In the genomic region with DNA sequence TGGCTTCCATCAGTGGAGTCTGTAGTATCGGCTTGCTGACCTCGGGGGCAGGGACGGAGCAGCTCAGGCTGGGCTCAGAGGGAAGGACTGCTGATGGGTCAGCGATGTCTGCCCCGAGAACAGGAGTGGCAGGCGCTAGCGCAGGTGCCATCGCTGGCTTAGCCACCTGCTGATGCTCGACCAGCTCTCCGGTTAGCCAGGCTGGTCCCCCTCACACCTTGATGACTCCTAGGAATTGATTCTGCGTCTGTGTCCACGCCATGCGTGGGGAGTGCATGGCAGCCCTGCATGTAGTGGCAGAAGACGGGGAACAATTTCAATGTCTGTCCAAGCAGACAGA, we compare ENCODE assay signal across 2 cellular contexts.
TF ChIP-seq lines count a peak whose summit lies in the region.

No MANE protein-coding gene starts in this region.

TF ChIP-seq in HepG2, 621 proteins besides CTCF, POLR2A, EP300 and RAD21 (continues in another document):
- TF ChIP-seq HDAC6 (IDR thresholded peaks at IDR 0.05; ENCODE audit: low read depth, low read length) (no peak), SNRNP70 (IDR thresholded peaks at IDR 0.05; ENCODE audit: low read depth, low read length) (no peak), MIER3 (CRISPR knock-in tag; IDR thresholded peaks at IDR 0.05; ENCODE audit: borderline replicate concordance) (no peak), IKZF4 (CRISPR knock-in tag; IDR thresholded peaks at IDR 0.05; ENCODE audit: borderline replicate concordance, low read depth, not compliant biosample characterization) (no peak), SATB2 (CRISPR knock-in tag; IDR thresholded peaks at IDR 0.05) (no peak), NR3C1 (CRISPR knock-in tag; IDR thresholded peaks at IDR 0.05) (no peak), DDIT3 (CRISPR knock-in tag; IDR thresholded peaks at IDR 0.05) (no peak), ZSCAN25 (CRISPR knock-in tag; IDR thresholded peaks at IDR 0.05) (no peak), DR1 (CRISPR knock-in tag; IDR thresholded peaks at IDR 0.05) (no peak), ZNF619 (CRISPR knock-in tag; IDR thresholded peaks at IDR 0.05) (no peak), ZBTB14 (CRISPR knock-in tag; IDR thresholded peaks at IDR 0.05) (no peak), PRDM15 (CRISPR knock-in tag; IDR thresholded peaks at IDR 0.05) (no peak), ZNF768 (CRISPR knock-in tag; IDR thresholded peaks at IDR 0.05) (peak; percentile 29; the same call in 1 of the 2 replicates), ZNF362 (CRISPR knock-in tag; IDR thresholded peaks at IDR 0.05; ENCODE audit: borderline replicate concordance) (no peak), SNAI1 (CRISPR knock-in tag; IDR thresholded peaks at IDR 0.05; ENCODE audit: borderline replicate concordance) (no peak), DMTF1 (CRISPR knock-in tag; IDR thresholded peaks at IDR 0.05) (no peak)
- TF ChIP-seq, protein P1, sequence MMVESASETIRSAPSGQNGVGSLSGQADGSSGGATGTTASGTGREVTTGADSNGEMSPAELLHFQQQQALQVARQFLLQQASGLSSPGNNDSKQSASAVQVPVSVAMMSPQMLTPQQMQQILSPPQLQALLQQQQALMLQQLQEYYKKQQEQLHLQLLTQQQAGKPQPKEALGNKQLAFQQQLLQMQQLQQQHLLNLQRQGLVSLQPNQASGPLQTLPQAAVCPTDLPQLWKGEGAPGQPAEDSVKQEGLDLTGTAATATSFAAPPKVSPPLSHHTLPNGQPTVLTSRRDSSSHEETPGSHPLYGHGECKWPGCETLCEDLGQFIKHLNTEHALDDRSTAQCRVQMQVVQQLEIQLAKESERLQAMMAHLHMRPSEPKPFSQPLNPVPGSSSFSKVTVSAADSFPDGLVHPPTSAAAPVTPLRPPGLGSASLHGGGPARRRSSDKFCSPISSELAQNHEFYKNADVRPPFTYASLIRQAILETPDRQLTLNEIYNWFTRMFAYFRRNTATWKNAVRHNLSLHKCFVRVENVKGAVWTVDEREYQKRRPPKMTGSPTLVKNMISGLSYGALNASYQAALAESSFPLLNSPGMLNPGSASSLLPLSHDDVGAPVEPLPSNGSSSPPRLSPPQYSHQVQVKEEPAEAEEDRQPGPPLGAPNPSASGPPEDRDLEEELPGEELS (CRISPR knock-in tag; IDR thresholded peaks at IDR 0.05): no peak

TF ChIP-seq in neural cell, 6 proteins besides CTCF, POLR2A, EP300 and RAD21:
- TF ChIP-seq POLR2AphosphoS5 (IDR thresholded peaks at IDR 0.05) (no peak), SMC3 (conservative IDR thresholded peaks at IDR 0.05; ENCODE audit: poor library complexity) (no peak), MXI1 (conservative IDR thresholded peaks at IDR 0.05; ENCODE audit: poor library complexity, severe bottlenecking) (no peak), TAF1 (IDR thresholded peaks at IDR 0.05; ENCODE audit: low read depth) (no peak), EZH2 (IDR thresholded peaks at IDR 0.05; ENCODE audit: borderline replicate concordance, insufficient read depth, low read length, poor library complexity, severe bottlenecking) (no peak), REST (IDR thresholded peaks at IDR 0.05; ENCODE audit: borderline replicate concordance) (no peak)
TF ChIP-seq in neural cell: peak in this region for 0.
